ENCODE assay signal across 1 cellular context in the genomic region with DNA sequence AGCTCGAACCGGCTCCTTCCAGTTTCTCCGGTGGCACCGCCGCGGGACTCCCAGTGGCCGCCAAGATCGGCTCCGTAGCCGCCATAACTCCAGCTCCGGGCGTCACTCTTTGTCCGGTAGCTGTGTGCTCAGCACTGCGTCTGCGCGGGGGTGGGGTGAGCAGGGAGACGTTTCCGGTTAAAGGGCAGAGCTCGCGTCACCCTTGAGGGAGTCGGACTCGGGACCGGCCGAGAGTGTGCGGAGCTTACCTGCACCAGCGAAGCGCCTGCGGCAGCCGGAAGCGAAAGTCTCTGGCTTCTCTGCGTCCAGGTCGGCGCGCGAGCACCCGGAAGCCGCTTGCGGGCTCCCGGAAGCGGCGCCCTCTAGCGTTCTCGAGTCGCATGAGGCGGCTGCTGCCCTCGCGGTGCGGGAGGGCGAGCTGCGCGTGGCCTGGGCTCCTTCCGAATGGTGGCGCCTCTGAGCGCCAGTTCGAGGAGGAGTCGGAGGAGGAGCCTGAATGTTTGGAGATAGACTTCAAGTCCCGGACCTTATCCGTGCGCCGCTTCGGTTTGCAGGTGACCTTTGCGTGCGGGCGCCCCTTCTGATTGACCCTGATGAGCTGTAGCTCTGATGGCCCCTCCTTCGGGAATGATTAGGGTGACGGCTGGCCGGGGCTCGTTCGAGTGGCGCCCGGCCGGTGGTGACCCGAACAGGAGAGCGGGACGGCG.
TF ChIP-seq lines count a peak whose summit lies in the region.

A gene (minus strand): TSS at position 303 of the 707 bp plus-strand sequence. CDS start 218 bp downstream, at position 85.

TF ChIP-seq in HepG2, 621 proteins besides CTCF, POLR2A, EP300 and RAD21 (continued from another document and continues in another):
- TF ChIP-seq, protein P1, sequence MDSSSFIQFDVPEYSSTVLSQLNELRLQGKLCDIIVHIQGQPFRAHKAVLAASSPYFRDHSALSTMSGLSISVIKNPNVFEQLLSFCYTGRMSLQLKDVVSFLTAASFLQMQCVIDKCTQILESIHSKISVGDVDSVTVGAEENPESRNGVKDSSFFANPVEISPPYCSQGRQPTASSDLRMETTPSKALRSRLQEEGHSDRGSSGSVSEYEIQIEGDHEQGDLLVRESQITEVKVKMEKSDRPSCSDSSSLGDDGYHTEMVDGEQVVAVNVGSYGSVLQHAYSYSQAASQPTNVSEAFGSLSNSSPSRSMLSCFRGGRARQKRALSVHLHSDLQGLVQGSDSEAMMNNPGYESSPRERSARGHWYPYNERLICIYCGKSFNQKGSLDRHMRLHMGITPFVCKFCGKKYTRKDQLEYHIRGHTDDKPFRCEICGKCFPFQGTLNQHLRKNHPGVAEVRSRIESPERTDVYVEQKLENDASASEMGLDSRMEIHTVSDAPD (CRISPR knock-in tag; IDR thresholded peaks at IDR 0.05), result peak; percentile 68
- peak; percentile 81 for TF ChIP-seq HCFC1 (IDR thresholded peaks at IDR 0.05; ENCODE audit: low read depth, low read length)
- no peak for TF ChIP-seq FOXA1 (IDR thresholded peaks at IDR 0.05)
- peak; percentile 41 for TF ChIP-seq FOXA1 (CRISPR knock-in tag; IDR thresholded peaks at IDR 0.05)
- TF ChIP-seq, protein P2, sequence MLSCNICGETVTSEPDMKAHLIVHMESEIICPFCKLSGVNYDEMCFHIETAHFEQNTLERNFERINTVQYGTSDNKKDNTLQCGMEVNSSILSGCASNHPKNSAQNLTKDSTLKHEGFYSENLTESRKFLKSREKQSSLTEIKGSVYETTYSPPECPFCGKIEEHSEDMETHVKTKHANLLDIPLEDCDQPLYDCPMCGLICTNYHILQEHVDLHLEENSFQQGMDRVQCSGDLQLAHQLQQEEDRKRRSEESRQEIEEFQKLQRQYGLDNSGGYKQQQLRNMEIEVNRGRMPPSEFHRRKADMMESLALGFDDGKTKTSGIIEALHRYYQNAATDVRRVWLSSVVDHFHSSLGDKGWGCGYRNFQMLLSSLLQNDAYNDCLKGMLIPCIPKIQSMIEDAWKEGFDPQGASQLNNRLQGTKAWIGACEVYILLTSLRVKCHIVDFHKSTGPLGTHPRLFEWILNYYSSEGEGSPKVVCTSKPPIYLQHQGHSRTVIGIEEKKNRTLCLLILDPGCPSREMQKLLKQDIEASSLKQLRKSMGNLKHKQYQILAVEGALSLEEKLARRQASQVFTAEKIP (CRISPR knock-in tag; IDR thresholded peaks at IDR 0.05; ENCODE audit: borderline replicate concordance), result no peak
- no peak; the same call in 1 of the 2 replicates for TF ChIP-seq ZNF260 (CRISPR knock-in tag; IDR thresholded peaks at IDR 0.05; ENCODE audit: borderline replicate concordance, low read depth)
- TF ChIP-seq, protein P3, sequence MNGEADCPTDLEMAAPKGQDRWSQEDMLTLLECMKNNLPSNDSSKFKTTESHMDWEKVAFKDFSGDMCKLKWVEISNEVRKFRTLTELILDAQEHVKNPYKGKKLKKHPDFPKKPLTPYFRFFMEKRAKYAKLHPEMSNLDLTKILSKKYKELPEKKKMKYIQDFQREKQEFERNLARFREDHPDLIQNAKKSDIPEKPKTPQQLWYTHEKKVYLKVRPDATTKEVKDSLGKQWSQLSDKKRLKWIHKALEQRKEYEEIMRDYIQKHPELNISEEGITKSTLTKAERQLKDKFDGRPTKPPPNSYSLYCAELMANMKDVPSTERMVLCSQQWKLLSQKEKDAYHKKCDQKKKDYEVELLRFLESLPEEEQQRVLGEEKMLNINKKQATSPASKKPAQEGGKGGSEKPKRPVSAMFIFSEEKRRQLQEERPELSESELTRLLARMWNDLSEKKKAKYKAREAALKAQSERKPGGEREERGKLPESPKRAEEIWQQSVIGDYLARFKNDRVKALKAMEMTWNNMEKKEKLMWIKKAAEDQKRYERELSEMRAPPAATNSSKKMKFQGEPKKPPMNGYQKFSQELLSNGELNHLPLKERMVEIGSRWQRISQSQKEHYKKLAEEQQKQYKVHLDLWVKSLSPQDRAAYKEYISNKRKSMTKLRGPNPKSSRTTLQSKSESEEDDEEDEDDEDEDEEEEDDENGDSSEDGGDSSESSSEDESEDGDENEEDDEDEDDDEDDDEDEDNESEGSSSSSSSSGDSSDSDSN (CRISPR knock-in tag; IDR thresholded peaks at IDR 0.05), result peak; percentile 99
- TF ChIP-seq, protein P4, sequence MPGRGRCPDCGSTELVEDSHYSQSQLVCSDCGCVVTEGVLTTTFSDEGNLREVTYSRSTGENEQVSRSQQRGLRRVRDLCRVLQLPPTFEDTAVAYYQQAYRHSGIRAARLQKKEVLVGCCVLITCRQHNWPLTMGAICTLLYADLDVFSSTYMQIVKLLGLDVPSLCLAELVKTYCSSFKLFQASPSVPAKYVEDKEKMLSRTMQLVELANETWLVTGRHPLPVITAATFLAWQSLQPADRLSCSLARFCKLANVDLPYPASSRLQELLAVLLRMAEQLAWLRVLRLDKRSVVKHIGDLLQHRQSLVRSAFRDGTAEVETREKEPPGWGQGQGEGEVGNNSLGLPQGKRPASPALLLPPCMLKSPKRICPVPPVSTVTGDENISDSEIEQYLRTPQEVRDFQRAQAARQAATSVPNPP (CRISPR knock-in tag; IDR thresholded peaks at IDR 0.05), result peak; percentile 96
- TF ChIP-seq MIER2 (CRISPR knock-in tag; IDR thresholded peaks at IDR 0.05), result peak; percentile 86
- TF ChIP-seq ESRRA (CRISPR knock-in tag; IDR thresholded peaks at IDR 0.05; ENCODE audit: low read depth), result peak; percentile 90
- peak; percentile 37; the same call in 1 of the 2 replicates for TF ChIP-seq ZBTB7A (CRISPR knock-in tag; IDR thresholded peaks at IDR 0.05)
- TF ChIP-seq SOX13 (IDR thresholded peaks at IDR 0.05), result 0 out of 2 replicates have a peak, but pooled peaks have one; percentile 33
- peak in 1 of 2 experiments; percentile 83; a peak in 2 of 4 replicates for TF ChIP-seq SOX13 (CRISPR knock-in tag; conservative IDR thresholded peaks at IDR 0.05 in 1 of 2, IDR thresholded peaks at IDR 0.05 in 1 of 2)
- TF ChIP-seq, protein P5, sequence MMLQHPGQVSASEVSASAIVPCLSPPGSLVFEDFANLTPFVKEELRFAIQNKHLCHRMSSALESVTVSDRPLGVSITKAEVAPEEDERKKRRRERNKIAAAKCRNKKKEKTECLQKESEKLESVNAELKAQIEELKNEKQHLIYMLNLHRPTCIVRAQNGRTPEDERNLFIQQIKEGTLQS (CRISPR knock-in tag; IDR thresholded peaks at IDR 0.05), result peak; percentile 80
- peak; percentile 79; the same call in 1 of the 2 replicates for TF ChIP-seq NAIF1 (CRISPR knock-in tag; IDR thresholded peaks at IDR 0.05; ENCODE audit: borderline replicate concordance)
- peak; percentile 97 for TF ChIP-seq ZBTB38 (CRISPR knock-in tag; IDR thresholded peaks at IDR 0.05)
- peak; percentile 78 for TF ChIP-seq NCOA2 (CRISPR knock-in tag; IDR thresholded peaks at IDR 0.05)
- peak; percentile 68 for TF ChIP-seq BHLHE40 (IDR thresholded peaks at IDR 0.05; ENCODE audit: low read length)
- TF ChIP-seq ZNF530 (CRISPR knock-in tag; IDR thresholded peaks at IDR 0.05; ENCODE audit: low read depth), result peak; percentile 93; the same call in 1 of the 2 replicates
- TF ChIP-seq, protein P6, sequence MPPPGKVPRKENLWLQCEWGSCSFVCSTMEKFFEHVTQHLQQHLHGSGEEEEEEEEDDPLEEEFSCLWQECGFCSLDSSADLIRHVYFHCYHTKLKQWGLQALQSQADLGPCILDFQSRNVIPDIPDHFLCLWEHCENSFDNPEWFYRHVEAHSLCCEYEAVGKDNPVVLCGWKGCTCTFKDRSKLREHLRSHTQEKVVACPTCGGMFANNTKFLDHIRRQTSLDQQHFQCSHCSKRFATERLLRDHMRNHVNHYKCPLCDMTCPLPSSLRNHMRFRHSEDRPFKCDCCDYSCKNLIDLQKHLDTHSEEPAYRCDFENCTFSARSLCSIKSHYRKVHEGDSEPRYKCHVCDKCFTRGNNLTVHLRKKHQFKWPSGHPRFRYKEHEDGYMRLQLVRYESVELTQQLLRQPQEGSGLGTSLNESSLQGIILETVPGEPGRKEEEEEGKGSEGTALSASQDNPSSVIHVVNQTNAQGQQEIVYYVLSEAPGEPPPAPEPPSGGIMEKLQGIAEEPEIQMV (CRISPR knock-in tag; IDR thresholded peaks at IDR 0.05; ENCODE audit: low read depth), result peak; percentile 98
- TF ChIP-seq DNMT1 (CRISPR knock-in tag; IDR thresholded peaks at IDR 0.05), result peak; percentile 100
- no peak for TF ChIP-seq ZFAT (CRISPR knock-in tag; conservative IDR thresholded peaks at IDR 0.05)
- peak; percentile 31; the same call in 1 of the 2 replicates for TF ChIP-seq SETDB1 (CRISPR knock-in tag; IDR thresholded peaks at IDR 0.05; ENCODE audit: borderline replicate concordance)
- TF ChIP-seq KLF6 (CRISPR knock-in tag; IDR thresholded peaks at IDR 0.05), result peak; percentile 92; the same call in 1 of the 2 replicates
- peak; percentile 68 for TF ChIP-seq ZFP36 (IDR thresholded peaks at IDR 0.05; ENCODE audit: borderline replicate concordance, low read depth, low read length, partially characterized antibody)
- no peak; the same call in 1 of the 2 replicates for TF ChIP-seq ZNF703 (CRISPR knock-in tag; IDR thresholded peaks at IDR 0.05; ENCODE audit: borderline replicate concordance)
- TF ChIP-seq, protein P7, sequence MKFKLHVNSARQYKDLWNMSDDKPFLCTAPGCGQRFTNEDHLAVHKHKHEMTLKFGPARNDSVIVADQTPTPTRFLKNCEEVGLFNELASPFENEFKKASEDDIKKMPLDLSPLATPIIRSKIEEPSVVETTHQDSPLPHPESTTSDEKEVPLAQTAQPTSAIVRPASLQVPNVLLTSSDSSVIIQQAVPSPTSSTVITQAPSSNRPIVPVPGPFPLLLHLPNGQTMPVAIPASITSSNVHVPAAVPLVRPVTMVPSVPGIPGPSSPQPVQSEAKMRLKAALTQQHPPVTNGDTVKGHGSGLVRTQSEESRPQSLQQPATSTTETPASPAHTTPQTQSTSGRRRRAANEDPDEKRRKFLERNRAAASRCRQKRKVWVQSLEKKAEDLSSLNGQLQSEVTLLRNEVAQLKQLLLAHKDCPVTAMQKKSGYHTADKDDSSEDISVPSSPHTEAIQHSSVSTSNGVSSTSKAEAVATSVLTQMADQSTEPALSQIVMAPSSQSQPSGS (CRISPR knock-in tag; IDR thresholded peaks at IDR 0.05), result peak; percentile 96
- TF ChIP-seq, protein P8, sequence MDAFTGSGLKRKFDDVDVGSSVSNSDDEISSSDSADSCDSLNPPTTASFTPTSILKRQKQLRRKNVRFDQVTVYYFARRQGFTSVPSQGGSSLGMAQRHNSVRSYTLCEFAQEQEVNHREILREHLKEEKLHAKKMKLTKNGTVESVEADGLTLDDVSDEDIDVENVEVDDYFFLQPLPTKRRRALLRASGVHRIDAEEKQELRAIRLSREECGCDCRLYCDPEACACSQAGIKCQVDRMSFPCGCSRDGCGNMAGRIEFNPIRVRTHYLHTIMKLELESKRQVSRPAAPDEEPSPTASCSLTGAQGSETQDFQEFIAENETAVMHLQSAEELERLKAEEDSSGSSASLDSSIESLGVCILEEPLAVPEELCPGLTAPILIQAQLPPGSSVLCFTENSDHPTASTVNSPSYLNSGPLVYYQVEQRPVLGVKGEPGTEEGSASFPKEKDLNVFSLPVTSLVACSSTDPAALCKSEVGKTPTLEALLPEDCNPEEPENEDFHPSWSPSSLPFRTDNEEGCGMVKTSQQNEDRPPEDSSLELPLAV (CRISPR knock-in tag; conservative IDR thresholded peaks at IDR 0.05; ENCODE audit: low read depth), result peak; percentile 61; the same call in 1 of the 2 replicates
- TF ChIP-seq, protein P9, sequence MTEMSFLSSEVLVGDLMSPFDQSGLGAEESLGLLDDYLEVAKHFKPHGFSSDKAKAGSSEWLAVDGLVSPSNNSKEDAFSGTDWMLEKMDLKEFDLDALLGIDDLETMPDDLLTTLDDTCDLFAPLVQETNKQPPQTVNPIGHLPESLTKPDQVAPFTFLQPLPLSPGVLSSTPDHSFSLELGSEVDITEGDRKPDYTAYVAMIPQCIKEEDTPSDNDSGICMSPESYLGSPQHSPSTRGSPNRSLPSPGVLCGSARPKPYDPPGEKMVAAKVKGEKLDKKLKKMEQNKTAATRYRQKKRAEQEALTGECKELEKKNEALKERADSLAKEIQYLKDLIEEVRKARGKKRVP (CRISPR knock-in tag; IDR thresholded peaks at IDR 0.05), result peak in 1 of 2 experiments; percentile 80; a peak in 1 of 4 replicates
- no peak; the same call in 1 of the 2 replicates for TF ChIP-seq ATF7 (IDR thresholded peaks at IDR 0.05)
- 0 out of 2 replicates have a peak, but pooled peaks have one; percentile 21 for TF ChIP-seq ATF7 (CRISPR knock-in tag; IDR thresholded peaks at IDR 0.05)
- TF ChIP-seq NFIC (IDR thresholded peaks at IDR 0.05; ENCODE audit: low read length), result peak; percentile 31; the same call in 1 of the 2 replicates
- peak; percentile 87 for TF ChIP-seq ZFP37 (CRISPR knock-in tag; IDR thresholded peaks at IDR 0.05; ENCODE audit: borderline replicate concordance)
- peak; percentile 98 for TF ChIP-seq ZNF34 (CRISPR knock-in tag; IDR thresholded peaks at IDR 0.05; ENCODE audit: borderline replicate concordance)
- peak; percentile 99 for TF ChIP-seq REPIN1 (CRISPR knock-in tag; IDR thresholded peaks at IDR 0.05; ENCODE audit: borderline replicate concordance, low read depth)
- TF ChIP-seq FIP1L1 (IDR thresholded peaks at IDR 0.05; ENCODE audit: borderline replicate concordance, insufficient read depth, low read depth, low read length), result peak; percentile 88
- TF ChIP-seq, protein P10, sequence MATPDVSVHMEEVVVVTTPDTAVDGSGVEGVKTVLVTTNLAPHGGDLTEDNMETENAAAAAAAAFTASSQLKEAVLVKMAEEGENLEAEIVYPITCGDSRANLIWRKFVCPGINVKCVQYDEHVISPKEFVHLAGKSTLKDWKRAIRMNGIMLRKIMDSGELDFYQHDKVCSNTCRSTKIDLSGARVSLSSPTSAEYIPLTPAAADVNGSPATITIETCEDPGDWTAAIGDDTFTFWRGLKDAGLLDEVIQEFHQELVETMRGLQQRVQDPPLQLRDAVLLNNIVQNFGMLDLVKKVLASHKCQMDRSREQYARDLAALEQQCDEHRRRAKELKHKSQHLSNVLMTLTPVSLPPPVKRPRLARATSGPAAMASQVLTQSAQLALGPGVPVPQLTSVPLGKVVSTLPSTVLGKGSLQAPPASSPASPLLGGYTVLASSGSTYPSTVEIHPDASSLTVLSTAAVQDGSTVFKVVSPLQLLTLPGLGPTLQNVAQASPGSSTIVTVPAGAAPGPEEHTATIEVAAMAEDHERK (CRISPR knock-in tag; IDR thresholded peaks at IDR 0.05; ENCODE audit: low read depth), result peak; percentile 76
- peak; percentile 36; the same call in 1 of the 2 replicates for TF ChIP-seq NFYB (CRISPR knock-in tag; IDR thresholded peaks at IDR 0.05)
- no peak; the same call in 1 of the 2 replicates for TF ChIP-seq ZFP41 (CRISPR knock-in tag; IDR thresholded peaks at IDR 0.05; ENCODE audit: borderline replicate concordance)
- no peak for TF ChIP-seq PCBP2 (optimal IDR thresholded peaks at IDR 0.05; ENCODE audit: low read depth, low read length, poor library complexity, severe bottlenecking)
- peak; percentile 96 for TF ChIP-seq ZNF543 (CRISPR knock-in tag; IDR thresholded peaks at IDR 0.05)
- TF ChIP-seq, protein P11, sequence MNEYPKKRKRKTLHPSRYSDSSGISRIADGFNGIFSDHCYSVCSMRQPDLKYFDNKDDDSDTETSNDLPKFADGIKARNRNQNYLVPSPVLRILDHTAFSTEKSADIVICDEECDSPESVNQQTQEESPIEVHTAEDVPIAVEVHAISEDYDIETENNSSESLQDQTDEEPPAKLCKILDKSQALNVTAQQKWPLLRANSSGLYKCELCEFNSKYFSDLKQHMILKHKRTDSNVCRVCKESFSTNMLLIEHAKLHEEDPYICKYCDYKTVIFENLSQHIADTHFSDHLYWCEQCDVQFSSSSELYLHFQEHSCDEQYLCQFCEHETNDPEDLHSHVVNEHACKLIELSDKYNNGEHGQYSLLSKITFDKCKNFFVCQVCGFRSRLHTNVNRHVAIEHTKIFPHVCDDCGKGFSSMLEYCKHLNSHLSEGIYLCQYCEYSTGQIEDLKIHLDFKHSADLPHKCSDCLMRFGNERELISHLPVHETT (CRISPR knock-in tag; conservative IDR thresholded peaks at IDR 0.05), result peak; percentile 97
- 0 out of 2 replicates have a peak, but pooled peaks have one; percentile 29 for TF ChIP-seq ZNF577 (CRISPR knock-in tag; IDR thresholded peaks at IDR 0.05; ENCODE audit: borderline replicate concordance, low read depth)
- TF ChIP-seq ZNF598 (CRISPR knock-in tag; IDR thresholded peaks at IDR 0.05; ENCODE audit: borderline replicate concordance), result peak; percentile 98
